In genomic region chr10:62512732-62513475, GRCh38 we compare ENCODE assay signal across 26 cellular contexts.
DNase-seq lines count a peak whose midpoint lies in the region; ATAC-seq, FAIRE-seq and TF ChIP-seq lines count a peak whose summit lies in the region.
"Had no signal": no experiment of that assay in that cellular context is flagged by ENCODE, and none has a peak within 500 bp of the region (broad histone marks: within the 10 kb centered on the region; RNA-seq: fewer than 3 reads in every experiment).

No MANE protein-coding gene starts in this region.

- H3K4me3 ChIP-seq in astrocyte (ENCODE audit: insufficient read depth, low read depth, low read length) (no peak overlapping the region), upper lobe of right lung (no peak overlapping the region), sigmoid colon (no peak overlapping the region)
- H3K4me3 ChIP-seq: BLaER1, ovary, upper lobe of left lung had no signal

- no peak overlapping the region for H3K9ac ChIP-seq in astrocyte (ENCODE audit: low read length)
- H3K9ac ChIP-seq: BLaER1, SK-N-SH had no signal

- FAIRE-seq in GM18507 (lab: Jason Lieb, UNC), result peak; percentile 51
- FAIRE-seq in astrocyte (lab: Jason Lieb, UNC), result no peak
- FAIRE-seq in islet of Langerhans (lab: Jason Lieb, UNC), result peak; percentile 97
- FAIRE-seq: A204.1 had no signal

- no peaks in the 10 kb centered on the region for H3K79me2 ChIP-seq in astrocyte (ENCODE audit: insufficient read depth, low read length)

- intact Hi-C loops in upper lobe of right lung (cut with DNase I), result no loop called here
- intact Hi-C loops in sigmoid colon (cut with DNase I), result no loop called here

- H3K9me3 ChIP-seq in astrocyte (ENCODE audit: insufficient read depth, low read depth, low read length) (no peaks in the 10 kb centered on the region), upper lobe of right lung (no peaks in the 10 kb centered on the region), sigmoid colon (no peaks in the 10 kb centered on the region)
- H3K9me3 ChIP-seq: BLaER1, ovary, SK-N-SH, upper lobe of left lung had no signal

- H3K4me2 ChIP-seq in astrocyte (ENCODE audit: low read length), result no peak overlapping the region
- H3K4me2 ChIP-seq: BLaER1, SK-N-SH had no signal

- ATAC-seq in upper lobe of right lung (no peak), HG03175 (IDR thresholded peaks at IDR 0.05; ENCODE audit: unreplicated experiment) (no peak)
- ATAC-seq: left cardiac atrium; naive thymus-derived CD4-positive, alpha-beta T cell; right cardiac atrium had no signal

- TF ChIP-seq EP300 in sigmoid colon (IDR thresholded peaks at IDR 0.05), result no peak

- no peak for TF ChIP-seq CTCF in astrocyte (IDR thresholded peaks at IDR 0.05; ENCODE audit: insufficient read depth, low read depth, low read length)
- no peak for TF ChIP-seq CTCF in upper lobe of right lung (IDR thresholded peaks at IDR 0.05)
- TF ChIP-seq CTCF in sigmoid colon (IDR thresholded peaks at IDR 0.05), result no peak

- H3K4me1 Mint-ChIP-seq in astrocyte (ENCODE audit: low read depth, unreplicated experiment), result peaks cover 22% of the 10 kb centered on the region

- H2AFZ ChIP-seq in astrocyte (ENCODE audit: low read depth, low read length), result no peak overlapping the region

- DNase-seq in A172 (ENCODE audit: low spot score) (peak; percentile 8), GM18507 (ENCODE audit: extremely low spot score, insufficient read length, low read depth) (no peak), astrocyte (ENCODE audit: low read depth) (peak; percentile 41), NOMO-1 (lab: John Stamatoyannopoulos, UW; ENCODE audit: unreplicated experiment in 2 of 2) (no peak), upper lobe of right lung (no peak), sigmoid colon (no peak)
- DNase-seq: activated CD4-positive, alpha-beta T cell treated with anti-CD3 and anti-CD28 coated beads, Interleukin-2, amount 10 ng/mL, durations not matched to agents 7 days and 5 days; activated naive CD8-positive, alpha-beta T cell treated with anti-CD3 and anti-CD28 coated beads, Interleukin-2, amount 10 ng/mL, durations not matched to agents 7 days and 5 days; cerebellar nuclear complex; COR-L47; erythroblast; left cardiac atrium; naive thymus-derived CD4-positive, alpha-beta T cell; NCI-H510A; ovary; right cardiac atrium; RPMI8226; SK-N-SH; T-helper 2 cell; upper lobe of left lung had no signal

- H3K9me3 Mint-ChIP-seq in astrocyte (ENCODE audit: unreplicated experiment), result peaks cover 3% of the 10 kb centered on the region
- H3K9me3 Mint-ChIP-seq: activated CD4-positive, alpha-beta T cell treated with anti-CD3 and anti-CD28 coated beads, Interleukin-2, amount 10 ng/mL, durations not matched to agents 7 days and 5 days; activated T-helper 2 cell treated with anti-CD3 and anti-CD28 coated beads, Interferon-gamma antibody, Interleukin-2, Interleukin-4, amounts not matched to agents 10 μg/mL and 5 μg/mL and 100 μg/mL, durations not matched to agents 14 hours and 24 hours and 36 hours had no signal

- H3K27me3 Mint-ChIP-seq in astrocyte (ENCODE audit: low read depth, unreplicated experiment), result no peaks in the 10 kb centered on the region
- H3K27me3 Mint-ChIP-seq: activated naive CD8-positive, alpha-beta T cell treated with anti-CD3 and anti-CD28 coated beads, Interleukin-2, amount 10 ng/mL, durations not matched to agents 7 days and 5 days had no signal

- H4K20me1 ChIP-seq in astrocyte (ENCODE audit: insufficient read depth, low read length), result no peaks in the 10 kb centered on the region
- H4K20me1 ChIP-seq: BLaER1 had no signal

- no peak for TF ChIP-seq POLR2A in sigmoid colon (IDR thresholded peaks at IDR 0.05)

- H3K4me1 ChIP-seq in astrocyte (ENCODE audit: insufficient read depth, low read length), result no peaks in the 10 kb centered on the region
- H3K4me1 ChIP-seq in upper lobe of right lung, result no peaks in the 10 kb centered on the region
- no peaks in the 10 kb centered on the region for H3K4me1 ChIP-seq in sigmoid colon
- H3K4me1 ChIP-seq: BLaER1, upper lobe of left lung had no signal

- H3K36me3 Mint-ChIP-seq in astrocyte (ENCODE audit: low read depth, unreplicated experiment), result no peaks in the 10 kb centered on the region
- H3K36me3 Mint-ChIP-seq: activated naive CD8-positive, alpha-beta T cell treated with anti-CD3 and anti-CD28 coated beads, Interleukin-2, amount 10 ng/mL, durations not matched to agents 7 days and 5 days had no signal

- H3K4me3 Mint-ChIP-seq in astrocyte (ENCODE audit: unreplicated experiment), result no peak overlapping the region
- H3K4me3 Mint-ChIP-seq: activated CD4-positive, alpha-beta T cell treated with anti-CD3 and anti-CD28 coated beads, Interleukin-2, amount 10 ng/mL, durations not matched to agents 7 days and 5 days; activated naive CD8-positive, alpha-beta T cell treated with anti-CD3 and anti-CD28 coated beads, Interleukin-2, amount 10 ng/mL, durations not matched to agents 7 days and 5 days; naive thymus-derived CD4-positive, alpha-beta T cell had no signal

- H3K27me3 ChIP-seq in astrocyte (ENCODE audit: insufficient read depth, low read length) (peaks cover 2% of the 10 kb centered on the region), upper lobe of right lung (no peaks in the 10 kb centered on the region), sigmoid colon (no peaks in the 10 kb centered on the region)
- H3K27me3 ChIP-seq: BLaER1, ovary, upper lobe of left lung had no signal

- H3K27ac Mint-ChIP-seq in astrocyte (ENCODE audit: unreplicated experiment), result no peak overlapping the region
- H3K27ac Mint-ChIP-seq: activated CD4-positive, alpha-beta T cell treated with anti-CD3 and anti-CD28 coated beads, Interleukin-2, amount 10 ng/mL, durations not matched to agents 7 days and 5 days; activated naive CD8-positive, alpha-beta T cell treated with anti-CD3 and anti-CD28 coated beads, Interleukin-2, amount 10 ng/mL, durations not matched to agents 7 days and 5 days; activated T-helper 2 cell treated with anti-CD3 and anti-CD28 coated beads, Interferon-gamma antibody, Interleukin-2, Interleukin-4, amounts not matched to agents 10 μg/mL and 5 μg/mL and 100 μg/mL, durations not matched to agents 14 hours and 24 hours and 36 hours had no signal

- H3K27ac ChIP-seq in astrocyte (ENCODE audit: low read depth, low read length) (no peak overlapping the region), upper lobe of right lung (no peak overlapping the region), sigmoid colon (no peak overlapping the region)
- H3K27ac ChIP-seq: BLaER1, ovary, upper lobe of left lung, VCaP had no signal

- H3K36me3 ChIP-seq in astrocyte (ENCODE audit: insufficient read depth, low read length) (no peaks in the 10 kb centered on the region), upper lobe of right lung (no peaks in the 10 kb centered on the region), sigmoid colon (no peaks in the 10 kb centered on the region)
- H3K36me3 ChIP-seq: BLaER1, ovary, upper lobe of left lung had no signal

- WGBS in sigmoid colon, 2 donors, result 69 to 82% methylated on average over 5 of the region's 5 CpGs

Comparison
In these comparisons a context has a peak if more than half of its experiments do, and no peak if none do; other contexts are left out.
1. DNase-seq: peak in A172 (single experiment) and astrocyte (single experiment); none in GM18507 (single experiment), NOMO-1 (0 of 2), upper lobe of right lung (single experiment) and sigmoid colon (single experiment).